17 cellular contexts compared by ENCODE assay signal in genomic region chr13:112870737-112871287, GRCh38.
"Had no signal": no experiment of that assay in that cellular context is flagged by ENCODE, and none has a peak within 500 bp of the region (broad histone marks: within the 10 kb centered on the region; RNA-seq: fewer than 3 reads in every experiment).

No MANE protein-coding gene starts in this region.

- H3K27ac ChIP-seq: epithelial cell of prostate, skin epidermis had no signal

- H3K27me3 Mint-ChIP-seq: activated naive CD8-positive, alpha-beta T cell; effector memory CD8-positive, alpha-beta T cell; stimulated activated naive CD8-positive, alpha-beta T cell treated with anti-CD3 and anti-CD28 coated beads, Interleukin-15, amount 100 ng/mL, for 72 hours; type B pancreatic cell had no signal

- ATAC-seq: effector memory CD8-positive, alpha-beta T cell; stimulated activated naive CD8-positive, alpha-beta T cell treated with anti-CD3 and anti-CD28 coated beads, Interleukin-15, amount 100 ng/mL, for 72 hours had no signal

- H3K27ac Mint-ChIP-seq: activated naive CD8-positive, alpha-beta T cell; activated T-helper 2 cell treated with anti-CD3 and anti-CD28 coated beads, Interferon-gamma antibody, Interleukin-2, Interleukin-4, amounts not matched to agents 10 μg/mL and 5 μg/mL and 100 μg/mL, durations not matched to agents 14 hours and 24 hours and 36 hours; effector memory CD8-positive, alpha-beta T cell; nephron progenitor cell; stimulated activated naive CD8-positive, alpha-beta T cell treated with anti-CD3 and anti-CD28 coated beads, Interleukin-15, amount 100 ng/mL, for 72 hours; T-helper 1 cell treated with Interleukin-12 subunit alpha and Interleukin-12 subunit beta and Interleukin-4 antibody, amounts not matched to agents 30 μg/mL and 1 μg/mL, for 36 hours; type B pancreatic cell had no signal

- H3K9me3 Mint-ChIP-seq: nephron progenitor cell; stimulated activated naive CD8-positive, alpha-beta T cell treated with anti-CD3 and anti-CD28 coated beads, Interleukin-15, amount 100 ng/mL, for 72 hours; type B pancreatic cell had no signal

- H3K4me3 Mint-ChIP-seq: activated naive CD8-positive, alpha-beta T cell; effector memory CD8-positive, alpha-beta T cell; nephron progenitor cell; stimulated activated naive CD8-positive, alpha-beta T cell treated with anti-CD3 and anti-CD28 coated beads, Interleukin-15, amount 100 ng/mL, for 72 hours; T-helper 1 cell treated with Interleukin-12 subunit alpha and Interleukin-12 subunit beta and Interleukin-4 antibody, amounts not matched to agents 30 μg/mL and 1 μg/mL, for 36 hours; type B pancreatic cell had no signal

- H3K4me3 ChIP-seq: skin epidermis had no signal

- DNase-seq: activated CD4-positive, alpha-beta T cell treated with anti-CD3 and anti-CD28 coated beads, Interleukin-2, amount 50 U/mL, for 1 hour; activated CD4-positive, CD25-positive, alpha-beta regulatory T cell treated with anti-CD3 and anti-CD28 coated beads, Interleukin-2, amount 50 U/mL, for 72 hours; dermis blood vessel endothelial cell; effector memory CD8-positive, alpha-beta T cell; foreskin fibroblast; mesendoderm; nephron progenitor cell; retina; stimulated activated CD4-positive, alpha-beta T cell treated with anti-CD3 and anti-CD28 coated beads, Interleukin-15, amount 100 ng/mL, for 24 hours; stimulated activated CD4-positive, alpha-beta T cell treated with anti-CD3 and anti-CD28 coated beads, Interleukin-2, amount 100 ng/mL, for 48 hours had no signal
